Comparison of ENCODE assay signal across 21 cellular contexts in genomic region chr7:5481241-5482019, GRCh38. TPM values are rescaled to one million over a fixed set of nuclear protein-coding genes. Genes with fewer than 3 reads are reported as not detected.
DNase-seq lines count a peak whose midpoint lies in the region; ATAC-seq, FAIRE-seq and TF ChIP-seq lines count a peak whose summit lies in the region.
"Had no signal": no experiment of that assay in that cellular context is flagged by ENCODE, and none has a peak within 500 bp of the region (broad histone marks: within the 10 kb centered on the region; RNA-seq: fewer than 3 reads in every experiment).

No MANE protein-coding gene starts in this region.

- H3K27me3 ChIP-seq in GM23338 (ENCODE audit: insufficient read depth) (no peaks in the 10 kb centered on the region), K562 (ENCODE audit: control insufficient read depth in 2 of 2, insufficient read depth in 2 of 2, low read length in 2 of 2) (no peaks in the 10 kb centered on the region), neuronal stem cell (ENCODE audit: control insufficient read depth in 3 of 3, insufficient read depth in 3 of 3, low read depth in 1 of 3, low read length in 3 of 3) (peaks cover 0 to 1% (median 0%) of the 10 kb centered on the region in 3 experiments), ascending aorta (no peaks in the 10 kb centered on the region)

- H2BK120ac ChIP-seq in neuronal stem cell (ENCODE audit: low read depth, low read length), result no peak overlapping the region

- no peak overlapping the region for H2AFZ ChIP-seq in GM23338
- H2AFZ ChIP-seq in K562 (ENCODE audit: low read depth, low read length), result no peak overlapping the region
- no peak overlapping the region for H2AFZ ChIP-seq in neuronal stem cell (ENCODE audit: low read length)

- H4K20me1 ChIP-seq in GM23338 (replicated peaks; ENCODE audit: insufficient read depth), result no peaks in the 10 kb centered on the region; the same call in 1 of the 2 replicates
- no peaks in the 10 kb centered on the region for H4K20me1 ChIP-seq in K562 (replicated peaks; ENCODE audit: control insufficient read depth, insufficient read depth, low read length)

- FAIRE-seq in K562 (lab: Jason Lieb, UNC), result no peak
- FAIRE-seq: GM12892, GM19239 had no signal

- in situ Hi-C loops in K562 (cut with MboI), result no loop called here

- no peak for ATAC-seq in GM23338
- ATAC-seq in K562, result no peak
- ATAC-seq in HG03460 (IDR thresholded peaks at IDR 0.05; ENCODE audit: unreplicated experiment), result no peak
- no peak for ATAC-seq in HG02759 (IDR thresholded peaks at IDR 0.05; ENCODE audit: unreplicated experiment)

- H3K79me2 ChIP-seq in GM23338 (replicated peaks; ENCODE audit: insufficient read depth) (0 out of 2 replicates have a peak, but pooled peaks cover 2% of the 10 kb centered on the region), K562 (ENCODE audit: control insufficient read depth, insufficient read depth, low read length) (no peaks in the 10 kb centered on the region)

- no TSS peak for BruUV-seq in K562 (replicated peaks; lab: Mats Ljungman, UMichigan)

- no peak for TF ChIP-seq RAD21 in K562 (CRISPR knock-in tag; conservative IDR thresholded peaks at IDR 0.05 in 1 of 2, IDR thresholded peaks at IDR 0.05 in 1 of 2)

- H3K4me2 ChIP-seq in GM23338, result no peak overlapping the region
- no peak overlapping the region for H3K4me2 ChIP-seq in K562 (ENCODE audit: insufficient read depth, low read length)
- no peak overlapping the region for H3K4me2 ChIP-seq in neuronal stem cell (ENCODE audit: insufficient read depth, low read length, poor library complexity, severe bottlenecking)

- no peak overlapping the region for H2BK15ac ChIP-seq in neuronal stem cell (ENCODE audit: low read length)

- POLR2A ChIA-PET in K562 (lab: Yijun Ruan, JAX), result no interaction called here

- H4K91ac ChIP-seq in neuronal stem cell (ENCODE audit: low read depth, low read length, poor library complexity), result no peak overlapping the region

- H3F3A ChIP-seq in GM23338 (replicated peaks; ENCODE audit: low read depth), result peaks cover 5% of the 10 kb centered on the region; the same call in 1 of the 2 replicates

- no peaks in the 10 kb centered on the region for H3K9me1 ChIP-seq in K562 (ENCODE audit: control insufficient read depth, insufficient read depth, low read length)

- H3K4me3 ChIP-seq in GM23338, result no peak overlapping the region
- H3K4me3 ChIP-seq in K562, result no peak overlapping the region
- no peak overlapping the region for H3K4me3 ChIP-seq in neuronal stem cell (ENCODE audit: low read length in 2 of 2)
- H3K4me3 ChIP-seq in ascending aorta, result no peak overlapping the region

- peak; percentile 6 for DNase-seq in 8988T
- peak; percentile 39 for DNase-seq in GM23338 (ENCODE audit: low spot score)
- no peak for DNase-seq in K562 (ENCODE audit: extremely low read depth in 1 of 4, low spot score in 3 of 4)
- no peak for DNase-seq in neuronal stem cell (ENCODE audit: low spot score)
- DNase-seq in ascending aorta (ENCODE audit: low spot score in 2 of 2), result no peak
- DNase-seq in CD14-positive monocyte (ENCODE audit: low spot score), result no peak
- DNase-seq: CD4-positive, alpha-beta memory T cell; COR-L47; DND-41; Karpas-422; NCI-H1105 treated with DMSO at 0.1 percent for 48 hours; NCI-H1694; NCI-H2029 treated with DMSO at 0.1 percent for 48 hours; NCI-H2227 treated with DMSO at 0.1 percent for 48 hours; NCI-H69; RPMI8226; SHP77 had no signal

- H3K4ac ChIP-seq in neuronal stem cell (ENCODE audit: low read length), result no peak overlapping the region

- no peak for TF ChIP-seq CTCF in GM23338 (conservative IDR thresholded peaks at IDR 0.05; ENCODE audit: low read depth in 2 of 2)
- TF ChIP-seq CTCF in K562 (IDR thresholded peaks at IDR 0.05 in 2 of 3, conservative IDR thresholded peaks at IDR 0.05 in 1 of 3; ENCODE audit: insufficient read depth in 2 of 3, low read depth in 1 of 3, low read length in 3 of 3), result no peak
- no peak for TF ChIP-seq CTCF in ascending aorta (IDR thresholded peaks at IDR 0.05)
- TF ChIP-seq CTCF in CD14-positive monocyte (IDR thresholded peaks at IDR 0.05), result no peak

- H3K36me3 ChIP-seq in GM23338 (ENCODE audit: insufficient read depth), result no peaks in the 10 kb centered on the region
- peaks cover 3% of the 10 kb centered on the region; the same call in 1 of the 3 replicates for H3K36me3 ChIP-seq in K562 (ENCODE audit: control insufficient read depth, insufficient read depth, low read length)
- peaks cover 5 to 6% of the 10 kb centered on the region in 2 donors for H3K36me3 ChIP-seq in neuronal stem cell (replicated peaks in 1 of 2; ENCODE audit: control insufficient read depth in 2 of 2, insufficient read depth in 2 of 2, low read length in 2 of 2)
- H3K36me3 ChIP-seq in ascending aorta, result no peaks in the 10 kb centered on the region

- H2BK5ac ChIP-seq in neuronal stem cell (ENCODE audit: low read length), result no peak overlapping the region

- no peak overlapping the region for H3K14ac ChIP-seq in neuronal stem cell (ENCODE audit: low read length)

- H3K79me1 ChIP-seq in neuronal stem cell (ENCODE audit: low read depth, low read length), result peaks cover 4% of the 10 kb centered on the region

- H2AK5ac ChIP-seq in neuronal stem cell (ENCODE audit: low read depth, low read length), result peak overlapping the region; percentile 56

- TF ChIP-seq POLR2A in K562 (conservative IDR thresholded peaks at IDR 0.05), result no peak

- H3K18ac ChIP-seq in neuronal stem cell (ENCODE audit: low read length), result peak overlapping the region; percentile 6

- H3K9ac ChIP-seq in K562 (ENCODE audit: insufficient read depth in 1 of 2, low read depth in 2 of 2, low read length in 2 of 2), result peak overlapping the region in 1 of 2 experiments; percentile 64; a peak in 2 of 4 replicates
- H3K9ac ChIP-seq in neuronal stem cell (ENCODE audit: low read depth, low read length, poor library complexity), result no peak overlapping the region

- WGBS in K562 (ENCODE audit: insufficient coverage, low coverage, missing lambda C conversion rate), result 87% methylated on average over 25 of the region's 46 CpGs
- WGBS in neuronal stem cell (ENCODE audit: extremely low coverage in 2 of 2, insufficient read length in 2 of 2, insufficient replicate concordance in 1 of 2), 2 donors, result no CpG with 5 or more reads among the region's 46 CpGs

- CTCF ChIA-PET in K562 (lab: Yijun Ruan, JAX; ENCODE audit: low intra/inter-chr PET ratio), result interaction anchor here (0.6 kb wide), 1 partner anchor 76 kb away, joined by 4 read pairs; no protein-coding TSS in a partner anchor

- no peaks in the 10 kb centered on the region; the same call in 1 of the 3 replicates for H3K36me3 Mint-ChIP-seq in GM23338 (ENCODE audit: low read depth)
- peaks cover 5 to 29% of the 10 kb centered on the region in 2 donors for H3K36me3 Mint-ChIP-seq in CD14-positive monocyte

- H3K27me3 Mint-ChIP-seq in GM23338 (ENCODE audit: insufficient read depth, low read depth, poor library complexity), result peaks cover 13% of the 10 kb centered on the region
- peaks cover 1 to 4% (median 3%) of the 10 kb centered on the region in 3 donors for H3K27me3 Mint-ChIP-seq in CD14-positive monocyte (ENCODE audit: low read depth in 3 of 3)
- H3K27me3 Mint-ChIP-seq: CD4-positive, alpha-beta memory T cell had no signal

- no peak overlapping the region for H4K8ac ChIP-seq in neuronal stem cell (ENCODE audit: low read depth, low read length)

- H3K4me1 ChIP-seq in GM23338 (ENCODE audit: insufficient read depth) (peaks cover 15% of the 10 kb centered on the region), K562 (replicated peaks in 1 of 2; ENCODE audit: control insufficient read depth in 2 of 2, insufficient read depth in 2 of 2, low read length in 2 of 2) (peaks cover 0 to 40% of the 10 kb centered on the region in 2 experiments; a peak in 2 of 5 replicates), neuronal stem cell (ENCODE audit: control insufficient read depth in 2 of 2, insufficient read depth in 1 of 2, low read depth in 1 of 2, low read length in 2 of 2) (peaks cover 13 to 17% of the 10 kb centered on the region in 2 donors), ascending aorta (peaks cover 0 to 14% of the 10 kb centered on the region in 2 donors)

- no peak overlapping the region for H3K27ac ChIP-seq in GM23338 (ENCODE audit: low read depth)
- no peak overlapping the region for H3K27ac ChIP-seq in K562 (ENCODE audit: extremely low read depth, low read depth, low read length)
- no peak overlapping the region for H3K27ac ChIP-seq in neuronal stem cell (replicated peaks; ENCODE audit: low read length)
- no peak overlapping the region for H3K27ac ChIP-seq in ascending aorta

- no peak overlapping the region for H3K23ac ChIP-seq in neuronal stem cell (ENCODE audit: low read depth, low read length, poor library complexity)

- H3K4me1 Mint-ChIP-seq in GM23338, result peaks cover 24% of the 10 kb centered on the region
- H3K4me1 Mint-ChIP-seq in CD14-positive monocyte, result peaks cover 33% of the 10 kb centered on the region

- no peaks in the 10 kb centered on the region for H3K9me3 Mint-ChIP-seq in GM23338
- H3K9me3 Mint-ChIP-seq in CD14-positive monocyte, result no peaks in the 10 kb centered on the region
- H3K9me3 Mint-ChIP-seq: CD4-positive, alpha-beta memory T cell had no signal

- TF ChIP-seq EP300 in K562 (IDR thresholded peaks at IDR 0.05; ENCODE audit: low read length), result no peak

- intact Hi-C loops in K562 (cut with micrococcal nuclease) (no loop called here), ascending aorta (cut with DNase I) (no loop called here), CD14-positive monocyte (cut with micrococcal nuclease) (no loop called here)

- H3K27ac Mint-ChIP-seq in GM23338 (no peak overlapping the region), CD14-positive monocyte (no peak overlapping the region)
- H3K27ac Mint-ChIP-seq: CD4-positive, alpha-beta memory T cell had no signal

- no peak overlapping the region for H3K4me3 Mint-ChIP-seq in GM23338
- no peak overlapping the region for H3K4me3 Mint-ChIP-seq in CD14-positive monocyte
- H3K4me3 Mint-ChIP-seq: CD4-positive, alpha-beta memory T cell had no signal

- no peaks in the 10 kb centered on the region for H3K9me2 ChIP-seq in GM23338 (ENCODE audit: insufficient read depth)

- H3K9me3 ChIP-seq in K562 (replicated peaks; ENCODE audit: control insufficient read depth, insufficient read depth, low read depth, low read length) (no peaks in the 10 kb centered on the region), neuronal stem cell (replicated peaks in 1 of 2; ENCODE audit: control insufficient read depth in 2 of 2, insufficient read depth in 1 of 2, low read depth in 1 of 2, low read length in 2 of 2) (peaks cover 0 to 3% of the 10 kb centered on the region in 2 donors), ascending aorta (no peaks in the 10 kb centered on the region)

- peak overlapping the region; percentile 10 for H2BK12ac ChIP-seq in neuronal stem cell (ENCODE audit: low read length)

RNA-seq across cellular contexts. Expression of gene FBXL18, which starts 32.2 kb away (rescaled TPM):
- 18.1 and 21.8 TPM in 2 replicates for total RNA-seq in GM23338 (2014; rRNA removed; shearing (Covaris generic))
- polyA plus RNA-seq in GM23338 (2016; fragmentation: Nextera tagmentation; extraction: Ambion mirVana) (10.5 and 11.6 TPM in 2 replicates), K562 (2011; rRNA removed) (1.2 and 3.0 TPM in 2 replicates), K562 (2014; fragmentation: Illumina TruSeq; extraction: Trizol) (2.2 and 3.2 TPM in 2 replicates), K562 (2014; fragmentation: Nextera tagmentation; extraction: Ambion mirVana) (under 1 TPM; 0.25 to 0.31 TPM), K562 (2014; rRNA removed) (5.2 and 5.7 TPM in 2 replicates), CD14-positive monocyte (under 1 TPM; 0.11 to 0.75 TPM)
- total RNA-seq in K562 (2011; cell fraction: chromatin; rRNA removed; ENCODE audit: low replicate concordance), result 15.8 and 38.3 TPM in 2 replicates
- 22.5 and 24.8 TPM in 2 replicates for total RNA-seq in K562 (2011; cell fraction: nucleolus; rRNA removed)
- 13.9 and 14.8 TPM in 2 replicates for total RNA-seq in K562 (2011; cell fraction: nucleoplasm; rRNA removed)
- total RNA-seq in K562 (2014; rRNA removed) (3.5 and 4.5 TPM in 2 replicates), K562 (2014; rRNA removed; fragmentation: Illumina TruSeq; extraction: Trizol) (1.4 and 1.5 TPM in 2 replicates), K562 (2015; rRNA removed; fragmentation: Illumina TruSeq; extraction: Trizol) (2.6 and 2.7 TPM in 2 replicates), K562 (2021) (13.4 and 14.2 TPM in 2 replicates), ascending aorta (31.7 TPM)
- 2.0 and 4.8 TPM in 2 replicates for polyA plus RNA-seq in K562 (2011; cell fraction: cytosol; rRNA removed)
- polyA plus RNA-seq in K562 (2011; cell fraction: nucleus; rRNA removed), result 3.8 and 7.6 TPM in 2 replicates
- 5.4 and 6.2 TPM in 2 replicates for polyA plus RNA-seq in K562 (2012)
- polyA minus RNA-seq in K562 (2011; rRNA and poly(A)+ RNA removed), result 1.7 and 2.2 TPM in 2 replicates
- 5.8 and 6.3 TPM in 2 replicates for polyA minus RNA-seq in K562 (2011; cell fraction: cytosol; rRNA and poly(A)+ RNA removed)
- 5.0 and 6.2 TPM in 2 replicates for polyA minus RNA-seq in K562 (2011; cell fraction: nucleus; rRNA and poly(A)+ RNA removed)
- 5.1 TPM for polyA plus RNA-seq in neuronal stem cell (2013, experiment 1 of 2)
- polyA plus RNA-seq in neuronal stem cell (2013, experiment 2 of 2), result 5.4 TPM

RNA-seq across cellular contexts. Expression of gene ACTB, which starts 49.0 kb away (rescaled TPM):
- 6,061 and 6,196 TPM in 2 replicates for total RNA-seq in GM23338 (2014; rRNA removed; shearing (Covaris generic))
- polyA plus RNA-seq in GM23338 (2016; fragmentation: Nextera tagmentation; extraction: Ambion mirVana), result 11,484 and 12,398 TPM in 2 replicates
- total RNA-seq in K562 (2011; cell fraction: chromatin; rRNA removed; ENCODE audit: low replicate concordance), result 442 and 814 TPM in 2 replicates
- total RNA-seq in K562 (2011; cell fraction: nucleolus; rRNA removed), result 822 and 827 TPM in 2 replicates
- total RNA-seq in K562 (2011; cell fraction: nucleoplasm; rRNA removed), result 612 and 733 TPM in 2 replicates
- 1,050 and 1,578 TPM in 2 replicates for total RNA-seq in K562 (2014; rRNA removed)
- total RNA-seq in K562 (2014; rRNA removed; fragmentation: Illumina TruSeq; extraction: Trizol), result 1,330 and 1,372 TPM in 2 replicates
- total RNA-seq in K562 (2015; rRNA removed; fragmentation: Illumina TruSeq; extraction: Trizol), result 1,064 and 1,131 TPM in 2 replicates
- 3,434 and 3,475 TPM in 2 replicates for total RNA-seq in K562 (2021)
- 394 and 1,035 TPM in 2 replicates for polyA plus RNA-seq in K562 (2011; rRNA removed)
- polyA plus RNA-seq in K562 (2011; cell fraction: cytosol; rRNA removed), result 886 and 917 TPM in 2 replicates
- 1,199 and 1,212 TPM in 2 replicates for polyA plus RNA-seq in K562 (2011; cell fraction: nucleus; rRNA removed)
- polyA plus RNA-seq in K562 (2012), result 3,171 and 3,886 TPM in 2 replicates
- polyA plus RNA-seq in K562 (2014; fragmentation: Illumina TruSeq; extraction: Trizol), result 3,161 and 3,227 TPM in 2 replicates
- polyA plus RNA-seq in K562 (2014; fragmentation: Nextera tagmentation; extraction: Ambion mirVana), result 1,000 to 10,000 TPM; 1,484 to 2,232 TPM
- polyA plus RNA-seq in K562 (2014; rRNA removed), result 1,030 and 1,055 TPM in 2 replicates
- polyA minus RNA-seq in K562 (2011; rRNA and poly(A)+ RNA removed), result 535 and 828 TPM in 2 replicates
- 1,311 and 2,256 TPM in 2 replicates for polyA minus RNA-seq in K562 (2011; cell fraction: cytosol; rRNA and poly(A)+ RNA removed)
- polyA minus RNA-seq in K562 (2011; cell fraction: nucleus; rRNA and poly(A)+ RNA removed), result 373 and 553 TPM in 2 replicates
- polyA plus RNA-seq in neuronal stem cell (2013, experiment 1 of 2), result 6,691 TPM
- 6,867 TPM for polyA plus RNA-seq in neuronal stem cell (2013, experiment 2 of 2)
- total RNA-seq in ascending aorta, result 9,307 TPM
- over 10,000 TPM; 20,280 to 23,749 TPM for polyA plus RNA-seq in CD14-positive monocyte

RNA-seq across cellular contexts. Expression of gene TNRC18, which starts 57.8 kb away (rescaled TPM):
- total RNA-seq in GM23338 (2014; rRNA removed; shearing (Covaris generic)), result 6.9 and 17.5 TPM in 2 replicates
- 2.0 and 2.1 TPM in 2 replicates for polyA plus RNA-seq in GM23338 (2016; fragmentation: Nextera tagmentation; extraction: Ambion mirVana)
- 41.9 and 74.6 TPM in 2 replicates for total RNA-seq in K562 (2011; cell fraction: chromatin; rRNA removed; ENCODE audit: low replicate concordance)
- 31.5 and 35.9 TPM in 2 replicates for total RNA-seq in K562 (2011; cell fraction: nucleolus; rRNA removed)
- total RNA-seq in K562 (2011; cell fraction: nucleoplasm; rRNA removed), result 35.6 and 54.7 TPM in 2 replicates
- 14.3 and 18.0 TPM in 2 replicates for total RNA-seq in K562 (2014; rRNA removed)
- total RNA-seq in K562 (2014; rRNA removed; fragmentation: Illumina TruSeq; extraction: Trizol), result 10.8 and 12.1 TPM in 2 replicates
- total RNA-seq in K562 (2015; rRNA removed; fragmentation: Illumina TruSeq; extraction: Trizol), result 19.8 and 23.5 TPM in 2 replicates
- total RNA-seq in K562 (2021), result 29.8 and 43.2 TPM in 2 replicates
- polyA plus RNA-seq in K562 (2011; rRNA removed), result 3.2 and 4.2 TPM in 2 replicates
- polyA plus RNA-seq in K562 (2011; cell fraction: cytosol; rRNA removed), result 3.5 and 8.3 TPM in 2 replicates
- 12.6 and 17.1 TPM in 2 replicates for polyA plus RNA-seq in K562 (2011; cell fraction: nucleus; rRNA removed)
- 25.7 and 34.0 TPM in 2 replicates for polyA plus RNA-seq in K562 (2012)
- polyA plus RNA-seq in K562 (2014; fragmentation: Illumina TruSeq; extraction: Trizol), result 22.3 and 22.7 TPM in 2 replicates
- polyA plus RNA-seq in K562 (2014; fragmentation: Nextera tagmentation; extraction: Ambion mirVana), result under 1 TPM; 0.03 TPM
- polyA plus RNA-seq in K562 (2014; rRNA removed), result 19.2 and 27.2 TPM in 2 replicates
- 10.0 and 10.2 TPM in 2 replicates for polyA minus RNA-seq in K562 (2011; rRNA and poly(A)+ RNA removed)
- polyA minus RNA-seq in K562 (2011; cell fraction: cytosol; rRNA and poly(A)+ RNA removed), result 18.2 and 26.2 TPM in 2 replicates
- polyA minus RNA-seq in K562 (2011; cell fraction: nucleus; rRNA and poly(A)+ RNA removed), result 11.3 and 12.7 TPM in 2 replicates
- 33.6 TPM for polyA plus RNA-seq in neuronal stem cell (2013, experiment 1 of 2)
- polyA plus RNA-seq in neuronal stem cell (2013, experiment 2 of 2), result 37.1 TPM
- total RNA-seq in ascending aorta, result 240 TPM
- under 1 TPM; 0.64 to 0.70 TPM for polyA plus RNA-seq in CD14-positive monocyte

Comparison
In these comparisons a context has a peak if more than half of its experiments do, and no peak if none do; other contexts are left out.
1. DNase-seq: peak in 8988T (single experiment) and GM23338 (single experiment); none in K562 (0 of 4), neuronal stem cell (single experiment), ascending aorta (0 of 2) and CD14-positive monocyte (single experiment).